Comparison of ENCODE assay signal across 8 cellular contexts in the genomic region with DNA sequence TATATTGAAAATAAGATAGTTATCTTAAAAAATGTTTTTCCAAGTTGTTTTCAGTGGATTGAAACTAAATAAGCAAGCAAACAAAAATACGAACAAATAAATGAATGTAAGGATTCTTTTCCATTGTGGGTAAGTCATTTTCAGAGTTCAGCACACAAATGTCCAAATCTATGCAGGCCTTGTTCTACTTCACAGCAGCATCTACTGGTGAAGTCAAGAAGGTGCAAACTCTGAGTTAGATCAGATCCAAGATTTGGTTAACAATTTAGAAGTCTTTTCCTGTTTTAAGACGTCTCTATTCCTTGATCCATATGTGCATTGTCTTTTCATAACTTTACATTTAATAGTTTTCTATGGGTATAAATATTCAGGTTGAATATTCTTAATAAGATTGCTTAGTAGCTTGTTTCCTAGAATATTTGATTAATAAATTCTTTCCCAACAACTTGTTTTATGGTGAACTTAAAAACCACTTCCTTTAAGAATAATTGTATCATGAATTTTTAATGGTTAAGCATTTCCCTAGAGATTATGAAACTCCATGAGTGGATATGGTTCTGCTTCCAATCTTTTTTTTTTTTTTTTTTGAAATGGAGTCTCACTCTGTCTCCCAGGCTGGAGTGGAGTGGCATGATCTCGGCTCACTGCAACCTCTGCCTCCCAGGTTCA. TPM values are rescaled to one million over a fixed set of nuclear protein-coding genes. Genes with fewer than 3 reads are reported as not detected.
DNase-seq lines count a peak whose midpoint lies in the region; ATAC-seq and TF ChIP-seq lines count a peak whose summit lies in the region.

No MANE protein-coding gene starts in this region.

- no peak overlapping the region for H3K18ac ChIP-seq in mesenchymal stem cell (ENCODE audit: low read depth in 1 of 2, low read length in 2 of 2)

- H2BK120ac ChIP-seq in mesenchymal stem cell (ENCODE audit: low read depth, low read length), result no peak overlapping the region

- no peak overlapping the region for H2BK12ac ChIP-seq in mesenchymal stem cell (ENCODE audit: low read length in 2 of 2)

- no peak overlapping the region for H3K27ac Mint-ChIP-seq in Caco-2 (ENCODE audit: unreplicated experiment)

- H3K4me2 ChIP-seq in mesenchymal stem cell (ENCODE audit: low read length, poor library complexity, severe bottlenecking), result no peak overlapping the region

- no peak overlapping the region for H3K4me3 Mint-ChIP-seq in Caco-2 (ENCODE audit: unreplicated experiment)

- POLR2A ChIA-PET in Caco-2 (lab: Charles Lee), result no interaction called here

- peak overlapping the region; percentile 61 for H3K9ac ChIP-seq in mesenchymal stem cell (ENCODE audit: low read length)

- H3K4ac ChIP-seq in mesenchymal stem cell (ENCODE audit: low read depth in 1 of 2, low read length in 2 of 2), result no peak overlapping the region

- H3K27me3 ChIP-seq in Caco-2 (replicated peaks; ENCODE audit: control insufficient read depth, insufficient read depth, low read length) (no peaks in the 10 kb centered on the region), mesenchymal stem cell (ENCODE audit: control insufficient read depth in 1 of 2, insufficient read depth in 1 of 2, low read length in 2 of 2) (no peaks in the 10 kb centered on the region)

- H3K36me3 ChIP-seq in Caco-2 (ENCODE audit: control insufficient read depth, insufficient read depth, low read length), result no peaks in the 10 kb centered on the region
- peaks cover 5 to 17% of the 10 kb centered on the region in 2 experiments for H3K36me3 ChIP-seq in mesenchymal stem cell (ENCODE audit: control insufficient read depth in 1 of 2, insufficient read depth in 2 of 2, low read depth in 1 of 2, low read length in 2 of 2)

- H3K27ac ChIP-seq in mesenchymal stem cell (ENCODE audit: low read length, poor library complexity, severe bottlenecking), result no peak overlapping the region

- no peak for DNase-seq in Caco-2
- DNase-seq in LNCaP clone FGC (ENCODE audit: low read depth), result peak; percentile 33
- DNase-seq in astrocyte of the cerebellum (ENCODE audit: low read depth), result no peak
- DNase-seq in mesenchymal stem cell, result peak; percentile 48
- DNase-seq in NCI-H774 (lab: John Stamatoyannopoulos, UW), result no peak
- DNase-seq in T-helper 1 cell, result no peak
- no peak for DNase-seq in NCI-H128 (lab: John Stamatoyannopoulos, UW; ENCODE audit: unreplicated experiment)

- H4K8ac ChIP-seq in mesenchymal stem cell (ENCODE audit: low read length), result no peak overlapping the region

- H3K9me3 ChIP-seq in Caco-2, result no peaks in the 10 kb centered on the region
- H3K9me3 ChIP-seq in mesenchymal stem cell (ENCODE audit: control insufficient read depth, low read length), result no peaks in the 10 kb centered on the region

- no peak overlapping the region for H3K4me3 ChIP-seq in Caco-2 (ENCODE audit: low read depth, low read length)
- H3K4me3 ChIP-seq in LNCaP clone FGC (ENCODE audit: low read depth, low read length), result no peak overlapping the region
- no peak overlapping the region for H3K4me3 ChIP-seq in astrocyte of the cerebellum (ENCODE audit: low read depth, low read length)
- no peak overlapping the region for H3K4me3 ChIP-seq in mesenchymal stem cell (ENCODE audit: insufficient read depth in 1 of 2, low read depth in 1 of 2, low read length in 2 of 2)

- no peak overlapping the region for H2BK15ac ChIP-seq in mesenchymal stem cell (ENCODE audit: low read depth, poor library complexity, severe bottlenecking)

- in situ Hi-C loops in astrocyte of the cerebellum (cut with HindIII; ENCODE audit: low sequenced_read_pairs), result no loop called here

- H4K91ac ChIP-seq in mesenchymal stem cell (ENCODE audit: low read length), result no peak overlapping the region

- peaks cover 5% of the 10 kb centered on the region for H3K79me1 ChIP-seq in mesenchymal stem cell (replicated peaks; ENCODE audit: low read length, poor library complexity, severe bottlenecking)

- H3K36me3 Mint-ChIP-seq in Caco-2 (ENCODE audit: insufficient read depth, unreplicated experiment), result no peaks in the 10 kb centered on the region

- H3K27me3 Mint-ChIP-seq in Caco-2 (ENCODE audit: insufficient read depth, unreplicated experiment), result peaks cover 3% of the 10 kb centered on the region

- H3K23ac ChIP-seq in mesenchymal stem cell (ENCODE audit: low read length in 2 of 2), result no peak overlapping the region

- H2BK5ac ChIP-seq in mesenchymal stem cell (ENCODE audit: low read depth, low read length, poor library complexity, severe bottlenecking), result no peak overlapping the region

- CTCF ChIA-PET in Caco-2 (lab: Charles Lee), result no interaction called here

- 100% methylated on average over 1 of the region's 3 CpGs for WGBS in mesenchymal stem cell

- no peaks in the 10 kb centered on the region for H3K4me1 Mint-ChIP-seq in Caco-2 (ENCODE audit: low read depth, unreplicated experiment)

- H2AK5ac ChIP-seq in mesenchymal stem cell (ENCODE audit: low read length, severe bottlenecking), result no peak overlapping the region

- H2AFZ ChIP-seq in mesenchymal stem cell (ENCODE audit: low read depth, low read length), result no peak overlapping the region

- no peaks in the 10 kb centered on the region for H3K4me1 ChIP-seq in Caco-2
- no peaks in the 10 kb centered on the region for H3K4me1 ChIP-seq in mesenchymal stem cell (ENCODE audit: control insufficient read depth, insufficient read depth, low read depth, low read length)

- H3K9me3 Mint-ChIP-seq in Caco-2 (ENCODE audit: unreplicated experiment), result no peaks in the 10 kb centered on the region

- no TSS peak for BruUV-seq in Caco-2 (replicated peaks; lab: Mats Ljungman, UMichigan)

- intact Hi-C loops in Caco-2 (cut with micrococcal nuclease; ENCODE audit: unreplicated experiment), result loop anchor here (1.0 to 10.0 kb wide), 4 partner anchors 92 to 242 kb away; no protein-coding TSS in a partner anchor

- H3K14ac ChIP-seq in mesenchymal stem cell (ENCODE audit: low read length in 2 of 2), result no peak overlapping the region

- no peak for ATAC-seq in GM19324 (IDR thresholded peaks at IDR 0.05; ENCODE audit: low FRiP score, unreplicated experiment)

- TF ChIP-seq CTCF in Caco-2 (IDR thresholded peaks at IDR 0.05; ENCODE audit: insufficient read depth in 1 of 2, low read depth in 1 of 2, low read length in 1 of 2, severe bottlenecking in 1 of 2, unreplicated experiment in 1 of 2) (peak; percentile 36 to 64), LNCaP clone FGC (IDR thresholded peaks at IDR 0.05; ENCODE audit: control insufficient read depth, extremely low read depth, insufficient read depth) (peak; percentile 84), astrocyte of the cerebellum (IDR thresholded peaks at IDR 0.05; ENCODE audit: low read depth, low read length, missing control alignments) (peak; percentile 93)

RNA-seq across cellular contexts. Expression of a gene that starts 10.5 kb away (rescaled TPM):
- 0.16 TPM in 1 of 2 replicates, not detected in the other for total RNA-seq in Caco-2 (2022)
- 14.6 TPM for polyA plus RNA-seq in mesenchymal stem cell (2013, experiment 1 of 2)
- polyA plus RNA-seq in mesenchymal stem cell (2013, experiment 2 of 2), result 15.4 TPM

RNA-seq across cellular contexts. Expression of a gene that starts 56.1 kb away (rescaled TPM):
- total RNA-seq in Caco-2 (2022), result 11.0 and 12.0 TPM in 2 replicates
- 2.2 TPM for polyA plus RNA-seq in mesenchymal stem cell (2013, experiment 1 of 2)
- 2.2 TPM for polyA plus RNA-seq in mesenchymal stem cell (2013, experiment 2 of 2)

Comparison
In these comparisons a context has a peak if more than half of its experiments do, and no peak if none do; other contexts are left out.
1. DNase-seq: peak in LNCaP clone FGC (single experiment) and mesenchymal stem cell (single experiment); none in Caco-2 (0 of 2), astrocyte of the cerebellum (single experiment), NCI-H774 (single experiment), T-helper 1 cell (0 of 5) and NCI-H128 (single experiment).
2. Peak in every context shown above with its lines, with median percentiles within 50 percentile points of each other: CTCF ChIP-seq.